In genomic region chr18:79965119-79965902, GRCh38 we compare ENCODE assay signal across 8 cellular contexts. TPM values are rescaled to one million over a fixed set of nuclear protein-coding genes. Genes with fewer than 3 reads are reported as not detected.
DNase-seq lines count a peak whose midpoint lies in the region; ATAC-seq and TF ChIP-seq lines count a peak whose summit lies in the region.

No MANE protein-coding gene starts in this region.

- H3K27me3 Mint-ChIP-seq in activated T-helper 1 cell treated with anti-CD3 and anti-CD28 coated beads, Interleukin-12 subunit alpha, Interleukin-12 subunit beta, Interleukin-2, Interleukin-4 antibody, amounts not matched to agents 30 ng/mL and 10 ng/mL and 1 ng/mL, durations not matched to agents 14 hours and 24 hours and 36 hours (ENCODE audit: insufficient read depth): no peaks in the 10 kb centered on the region

- no peaks in the 10 kb centered on the region for H3K36me3 ChIP-seq in parathyroid adenoma (ENCODE audit: control insufficient read depth, insufficient read depth, low read length)

- H3K9ac ChIP-seq in parathyroid adenoma: no peak overlapping the region

- H3K4me3 Mint-ChIP-seq in activated T-helper 1 cell treated with anti-CD3 and anti-CD28 coated beads, Interleukin-12 subunit alpha, Interleukin-12 subunit beta, Interleukin-2, Interleukin-4 antibody, amounts not matched to agents 30 ng/mL and 10 ng/mL and 1 ng/mL, durations not matched to agents 14 hours and 24 hours and 36 hours: peak overlapping the region; percentile 84

- peak; percentile 41 for DNase-seq in NCI-H146 (lab: John Stamatoyannopoulos, UW)
- no peak for DNase-seq in NCI-H146 treated with DMSO at 0.1 percent for 48 hours (lab: John Stamatoyannopoulos, UW; ENCODE audit: unreplicated experiment)
- peak; percentile 75 for DNase-seq in KBM-7
- DNase-seq in activated T-helper 1 cell treated with anti-CD3 and anti-CD28 coated beads, Interleukin-12 subunit alpha, Interleukin-12 subunit beta, Interleukin-2, Interleukin-4 antibody, amounts not matched to agents 30 ng/mL and 10 ng/mL and 1 ng/mL, durations not matched to agents 14 hours and 24 hours and 36 hours (ENCODE audit: low spot score): no peak
- peak; percentile 78 for DNase-seq in glomerular endothelial cell (ENCODE audit: extremely low read depth, low read depth, low spot score)
- no peak for DNase-seq in GM19238 (ENCODE audit: insufficient read length, low spot score)

- peaks cover 4% of the 10 kb centered on the region for H3K4me1 ChIP-seq in parathyroid adenoma

- ATAC-seq in HG02610 (IDR thresholded peaks at IDR 0.05; ENCODE audit: unreplicated experiment): no peak

- peak overlapping the region; percentile 67 for H3K4me3 ChIP-seq in parathyroid adenoma (ENCODE audit: low read depth, low read length)

- H3K27ac ChIP-seq in parathyroid adenoma: peak overlapping the region; percentile 51

- no peaks in the 10 kb centered on the region for H3K79me2 ChIP-seq in parathyroid adenoma

- TF ChIP-seq CTCF in parathyroid adenoma (IDR thresholded peaks at IDR 0.05): no peak

- no peaks in the 10 kb centered on the region for H3K9me3 Mint-ChIP-seq in activated T-helper 1 cell treated with anti-CD3 and anti-CD28 coated beads, Interleukin-12 subunit alpha, Interleukin-12 subunit beta, Interleukin-2, Interleukin-4 antibody, amounts not matched to agents 30 ng/mL and 10 ng/mL and 1 ng/mL, durations not matched to agents 14 hours and 24 hours and 36 hours

- peak overlapping the region; percentile 93 for H2AFZ ChIP-seq in parathyroid adenoma

- intact Hi-C loops in activated T-helper 1 cell treated with anti-CD3 and anti-CD28 coated beads, Interleukin-12 subunit alpha, Interleukin-12 subunit beta, Interleukin-2, Interleukin-4 antibody, amounts not matched to agents 30 ng/mL and 10 ng/mL and 1 ng/mL, durations not matched to agents 14 hours and 24 hours and 36 hours (cut with micrococcal nuclease): loop anchor here (1.0 kb wide), 1 partner anchor 286 kb away; the partner anchor contains the start of gene CTDP1

- peak overlapping the region; percentile 79 for H3K4me2 ChIP-seq in parathyroid adenoma (ENCODE audit: low read length)

- H3K27ac Mint-ChIP-seq in activated T-helper 1 cell treated with anti-CD3 and anti-CD28 coated beads, Interleukin-12 subunit alpha, Interleukin-12 subunit beta, Interleukin-2, Interleukin-4 antibody, amounts not matched to agents 30 ng/mL and 10 ng/mL and 1 ng/mL, durations not matched to agents 14 hours and 24 hours and 36 hours: peak overlapping the region; percentile 68

- H3K27me3 ChIP-seq in parathyroid adenoma (ENCODE audit: control insufficient read depth, insufficient read depth, low read length): no peaks in the 10 kb centered on the region

- peaks cover 31% of the 10 kb centered on the region for H3K4me1 Mint-ChIP-seq in activated T-helper 1 cell treated with anti-CD3 and anti-CD28 coated beads, Interleukin-12 subunit alpha, Interleukin-12 subunit beta, Interleukin-2, Interleukin-4 antibody, amounts not matched to agents 30 ng/mL and 10 ng/mL and 1 ng/mL, durations not matched to agents 14 hours and 24 hours and 36 hours (ENCODE audit: low read depth)

- no peaks in the 10 kb centered on the region for H3K9me3 ChIP-seq in parathyroid adenoma (ENCODE audit: control insufficient read depth, low read length)

- peaks cover 8% of the 10 kb centered on the region for H3K36me3 Mint-ChIP-seq in activated T-helper 1 cell treated with anti-CD3 and anti-CD28 coated beads, Interleukin-12 subunit alpha, Interleukin-12 subunit beta, Interleukin-2, Interleukin-4 antibody, amounts not matched to agents 30 ng/mL and 10 ng/mL and 1 ng/mL, durations not matched to agents 14 hours and 24 hours and 36 hours (ENCODE audit: low read depth)

- in situ Hi-C loops in KBM-7 (cut with MboI; ENCODE audit: low pct_unique_long_range_greater_than_20kb, low sequenced_read_pairs): no loop called here

RNA-seq across cellular contexts. Expression of gene HSBP1L1, which starts 0.9 kb away (rescaled TPM):
- total RNA-seq in activated T-helper 1 cell treated with anti-CD3 and anti-CD28 coated beads, Interleukin-12 subunit alpha, Interleukin-12 subunit beta, Interleukin-2, Interleukin-4 antibody, amounts not matched to agents 30 ng/mL and 10 ng/mL and 1 ng/mL, durations not matched to agents 14 hours and 24 hours and 36 hours: 9.0 and 10.0 TPM in 2 replicates
- total RNA-seq in glomerular endothelial cell: 5.6 and 9.4 TPM in 2 replicates

RNA-seq across cellular contexts. Expression of gene SLC66A2, which starts 13.9 kb away (rescaled TPM):
- 49.2 and 54.6 TPM in 2 replicates for total RNA-seq in activated T-helper 1 cell treated with anti-CD3 and anti-CD28 coated beads, Interleukin-12 subunit alpha, Interleukin-12 subunit beta, Interleukin-2, Interleukin-4 antibody, amounts not matched to agents 30 ng/mL and 10 ng/mL and 1 ng/mL, durations not matched to agents 14 hours and 24 hours and 36 hours
- 33.7 and 40.7 TPM in 2 replicates for total RNA-seq in glomerular endothelial cell

RNA-seq across cellular contexts. Expression of gene TXNL4A, which starts 23.1 kb away (rescaled TPM):
- total RNA-seq in activated T-helper 1 cell treated with anti-CD3 and anti-CD28 coated beads, Interleukin-12 subunit alpha, Interleukin-12 subunit beta, Interleukin-2, Interleukin-4 antibody, amounts not matched to agents 30 ng/mL and 10 ng/mL and 1 ng/mL, durations not matched to agents 14 hours and 24 hours and 36 hours: 190 and 198 TPM in 2 replicates
- total RNA-seq in glomerular endothelial cell: 45.4 and 58.2 TPM in 2 replicates

Comparison
In these comparisons a context has a peak if more than half of its experiments do, and no peak if none do; other contexts are left out.
1. DNase-seq: peak in NCI-H146 (single experiment), KBM-7 (single experiment) and glomerular endothelial cell (single experiment); none in NCI-H146 treated with DMSO at 0.1 percent for 48 hours (single experiment), activated T-helper 1 cell treated with anti-CD3 and anti-CD28 coated beads, Interleukin-12 subunit alpha, Interleukin-12 subunit beta, Interleukin-2, Interleukin-4 antibody, amounts not matched to agents 30 ng/mL and 10 ng/mL and 1 ng/mL, durations not matched to agents 14 hours and 24 hours and 36 hours (single experiment) and GM19238 (single experiment).